Comparison of ENCODE assay signal across 15 cellular contexts in genomic region chr3:126440709-126440995, GRCh38. TPM values are rescaled to one million over a fixed set of nuclear protein-coding genes. Genes with fewer than 3 reads are reported as not detected.
DNase-seq lines count a peak whose midpoint lies in the region; ATAC-seq and TF ChIP-seq lines count a peak whose summit lies in the region.
"Had no signal": no experiment of that assay in that cellular context is flagged by ENCODE, and none has a peak within 500 bp of the region (broad histone marks: within the 10 kb centered on the region; RNA-seq: fewer than 3 reads in every experiment).

No MANE protein-coding gene starts in this region.

- H3K18ac ChIP-seq in H9 (ENCODE audit: insufficient read length, low read depth, low read length), result no peak overlapping the region

- peaks cover 21 to 34% of the 10 kb centered on the region in 2 experiments for H3K4me1 Mint-ChIP-seq in H9
- no peaks in the 10 kb centered on the region for H3K4me1 Mint-ChIP-seq in activated T-helper 17 cell treated with anti-CD3 and anti-CD28 coated beads, Interleukin-2, amount 50 U/mL, for 72 hours
- peaks cover 26% of the 10 kb centered on the region for H3K4me1 Mint-ChIP-seq in neural progenitor cell

- dilution Hi-C loops in mammary epithelial cell (cut with HindIII; ENCODE audit: low sequenced_read_pairs), result no loop called here

- H2BK120ac ChIP-seq in H9 (ENCODE audit: low read depth, low read length, poor library complexity, severe bottlenecking), result no peak overlapping the region

- H3T11ph ChIP-seq in H9 (ENCODE audit: low read length), result no peak overlapping the region

- H3K79me1 ChIP-seq in H9 (ENCODE audit: insufficient read depth, low read depth, low read length, poor library complexity, severe bottlenecking), result no peaks in the 10 kb centered on the region

- H3K9me3 ChIP-seq in H9 (ENCODE audit: control insufficient read depth, low read depth, low read length), result no peaks in the 10 kb centered on the region
- no peaks in the 10 kb centered on the region for H3K9me3 ChIP-seq in neural progenitor cell (ENCODE audit: low read depth)
- no peaks in the 10 kb centered on the region for H3K9me3 ChIP-seq in upper lobe of right lung
- no peaks in the 10 kb centered on the region for H3K9me3 ChIP-seq in mammary epithelial cell (replicated peaks; ENCODE audit: insufficient read depth, low read length)

- no peak for ATAC-seq in activated T-helper 17 cell treated with anti-CD3 and anti-CD28 coated beads, Interleukin-2, amount 50 U/mL, for 72 hours (replicated peaks)
- ATAC-seq in upper lobe of right lung, result no peak

- H3K36me3 ChIP-seq in neural progenitor cell (no peaks in the 10 kb centered on the region), upper lobe of right lung (peaks cover 56% of the 10 kb centered on the region), mammary epithelial cell (ENCODE audit: insufficient read depth, low read length) (no peaks in the 10 kb centered on the region)

- no peak overlapping the region for H2AFZ ChIP-seq in H9 (ENCODE audit: low read length)
- H2AFZ ChIP-seq in neural progenitor cell (replicated peaks), result no peak overlapping the region
- H2AFZ ChIP-seq in mammary epithelial cell (ENCODE audit: low read depth, low read length), result no peak overlapping the region

- no peak overlapping the region for H4K8ac ChIP-seq in H9 (replicated peaks; ENCODE audit: insufficient read length, low read depth, low read length)

- in situ Hi-C loops in mammary epithelial cell (cut with MboI; ENCODE audit: low sequenced_read_pairs in 2 of 2), result no loop called here

- H3K4ac ChIP-seq in H9 (ENCODE audit: low read depth, low read length), result no peak overlapping the region

- WGBS in H9 (ENCODE audit: extremely low coverage, insufficient read length, low lambda C conversion rate), result no CpG with 5 or more reads among the region's 9 CpGs
- 98% methylated on average over 6 of the region's 9 CpGs for WGBS in mammary epithelial cell (ENCODE audit: low coverage, missing lambda C conversion rate)

- H3K56ac ChIP-seq in H9 (ENCODE audit: insufficient read length, low read depth, low read length), result no peak overlapping the region

- no peak overlapping the region for H3K23ac ChIP-seq in H9 (ENCODE audit: insufficient read length, low read depth, low read length)

- H3K27me3 ChIP-seq in H9 (ENCODE audit: insufficient read depth, low read length) (no peaks in the 10 kb centered on the region), neural progenitor cell (no peaks in the 10 kb centered on the region), upper lobe of right lung (no peaks in the 10 kb centered on the region), mammary epithelial cell (ENCODE audit: insufficient read depth, low read length) (no peaks in the 10 kb centered on the region)

- H3K4me3 Mint-ChIP-seq in H9, result no peak overlapping the region
- H3K4me3 Mint-ChIP-seq in activated T-helper 17 cell treated with anti-CD3 and anti-CD28 coated beads, Interleukin-2, amount 50 U/mL, for 72 hours, result no peak overlapping the region
- H3K4me3 Mint-ChIP-seq in neural progenitor cell, result no peak overlapping the region

- no peaks in the 10 kb centered on the region for H3K79me2 ChIP-seq in H9 (ENCODE audit: insufficient read depth, low read length)
- no peaks in the 10 kb centered on the region for H3K79me2 ChIP-seq in neural progenitor cell (ENCODE audit: low read depth)
- no peaks in the 10 kb centered on the region for H3K79me2 ChIP-seq in mammary epithelial cell (ENCODE audit: insufficient read depth, low read length)

- H4K5ac ChIP-seq in H9 (ENCODE audit: insufficient read length, low read depth, low read length), result no peak overlapping the region

- H3K9me3 Mint-ChIP-seq in H9 (no peaks in the 10 kb centered on the region), neural progenitor cell (no peaks in the 10 kb centered on the region)
- no peaks in the 10 kb centered on the region for H3K9me3 Mint-ChIP-seq in activated T-helper 17 cell treated with anti-CD3 and anti-CD28 coated beads, Interleukin-2, amount 50 U/mL, for 72 hours

- no peak overlapping the region for H3K27ac ChIP-seq in H9 (ENCODE audit: insufficient read length, low read depth, low read length)
- H3K27ac ChIP-seq in neural progenitor cell, result peak overlapping the region; percentile 70
- no peak overlapping the region for H3K27ac ChIP-seq in upper lobe of right lung
- no peak overlapping the region for H3K27ac ChIP-seq in mammary epithelial cell (ENCODE audit: insufficient read depth, low read depth, low read length)

- H2BK5ac ChIP-seq in H9 (ENCODE audit: insufficient read length, low read length), result no peak overlapping the region

- no peak for DNase-seq in H9
- no peak for DNase-seq in neural progenitor cell (ENCODE audit: low spot score)
- peak; percentile 37 for DNase-seq in upper lobe of right lung
- DNase-seq in mammary epithelial cell, result no peak
- DNase-seq in islet precursor cell, result no peak
- no peak for DNase-seq in midbrain (lab: John Stamatoyannopoulos, UW)
- DNase-seq: GOT3, NCI-H1105 treated with DMSO at 0.1 percent for 48 hours, NCI-H1694 treated with DMSO at 0.1 percent for 48 hours, NCI-H2107, NCI-H226, NCI-H524 treated with DMSO at 0.1 percent for 48 hours, Right ventricle myocardium superior had no signal

- BruUV-seq in mammary epithelial cell (replicated peaks; lab: Mats Ljungman, UMichigan), result no TSS peak

- H4K20me1 ChIP-seq in H9 (ENCODE audit: control insufficient read depth, insufficient read depth, insufficient read length) (no peaks in the 10 kb centered on the region), neural progenitor cell (ENCODE audit: low read depth) (no peaks in the 10 kb centered on the region), mammary epithelial cell (ENCODE audit: insufficient read depth, low read length) (no peaks in the 10 kb centered on the region)

- H3K36me3 Mint-ChIP-seq in H9 (ENCODE audit: insufficient read depth in 1 of 3, low read depth in 3 of 3) (peaks cover 0 to 31% (median 20%) of the 10 kb centered on the region in 3 experiments; a peak in 5 of 7 replicates), neural progenitor cell (peaks cover 5% of the 10 kb centered on the region)
- peaks cover 59% of the 10 kb centered on the region for H3K36me3 Mint-ChIP-seq in activated T-helper 17 cell treated with anti-CD3 and anti-CD28 coated beads, Interleukin-2, amount 50 U/mL, for 72 hours (ENCODE audit: low read depth)

- no peaks in the 10 kb centered on the region for H3F3A ChIP-seq in neural progenitor cell (ENCODE audit: low read depth)

- H3K4me1 ChIP-seq in H9 (ENCODE audit: insufficient read depth, low read length) (no peaks in the 10 kb centered on the region), neural progenitor cell (peaks cover 18% of the 10 kb centered on the region), upper lobe of right lung (no peaks in the 10 kb centered on the region), mammary epithelial cell (ENCODE audit: insufficient read depth, low read length) (no peaks in the 10 kb centered on the region)

- CTCF ChIA-PET in mammary epithelial cell (lab: Charles Lee; ENCODE audit: low non-redundant PET), result no interaction called here

- H2BK12ac ChIP-seq in H9 (ENCODE audit: insufficient read length, low read depth, low read length), result no peak overlapping the region

- H3K14ac ChIP-seq in H9 (ENCODE audit: insufficient read depth, low read length), result no peak overlapping the region; the same call in 1 of the 2 replicates

- H3K9ac ChIP-seq in H9 (ENCODE audit: extremely low read depth, insufficient read length, low read length), result no peak overlapping the region
- H3K9ac ChIP-seq in neural progenitor cell, result no peak overlapping the region
- no peak overlapping the region for H3K9ac ChIP-seq in mammary epithelial cell (ENCODE audit: insufficient read depth, low read length)

- no peak overlapping the region for H3K4me2 ChIP-seq in H9 (ENCODE audit: insufficient read depth, insufficient read length, low read length)
- peak overlapping the region; percentile 31 for H3K4me2 ChIP-seq in neural progenitor cell
- H3K4me2 ChIP-seq in mammary epithelial cell (ENCODE audit: insufficient read depth, low read depth, low read length), result no peak overlapping the region

- H3K4me3 ChIP-seq in neural progenitor cell, result no peak overlapping the region
- H3K4me3 ChIP-seq in upper lobe of right lung, result no peak overlapping the region
- H3K4me3 ChIP-seq in mammary epithelial cell (replicated peaks in 1 of 3; ENCODE audit: insufficient read depth in 1 of 3, low read depth in 2 of 3, low read length in 3 of 3), result no peak overlapping the region

- no peak overlapping the region for H2BK15ac ChIP-seq in H9 (ENCODE audit: low read depth, low read length)

- H3K27ac Mint-ChIP-seq in H9 (peak overlapping the region in 2 of 3 experiments; percentile 15 to 58; a peak in 3 of 7 replicates), neural progenitor cell (no peak overlapping the region)
- H3K27ac Mint-ChIP-seq in activated T-helper 17 cell treated with anti-CD3 and anti-CD28 coated beads, Interleukin-2, amount 50 U/mL, for 72 hours, result peak overlapping the region; percentile 52

- H3K27me3 Mint-ChIP-seq in H9 (ENCODE audit: low read depth) (peaks cover 2% of the 10 kb centered on the region; the same call in 1 of the 2 replicates), neural progenitor cell (ENCODE audit: insufficient read depth, low read depth) (peaks cover 7% of the 10 kb centered on the region)
- no peaks in the 10 kb centered on the region for H3K27me3 Mint-ChIP-seq in activated T-helper 17 cell treated with anti-CD3 and anti-CD28 coated beads, Interleukin-2, amount 50 U/mL, for 72 hours

- H3K23me2 ChIP-seq in H9 (ENCODE audit: insufficient read length, low read depth, low read length, poor library complexity, severe bottlenecking), result no peaks in the 10 kb centered on the region

- TF ChIP-seq CTCF in H9 (conservative IDR thresholded peaks at IDR 0.05) (no peak), neural progenitor cell (IDR thresholded peaks at IDR 0.05) (no peak), upper lobe of right lung (IDR thresholded peaks at IDR 0.05) (no peak), mammary epithelial cell (conservative IDR thresholded peaks at IDR 0.05 in 1 of 2, IDR thresholded peaks at IDR 0.05 in 1 of 2; ENCODE audit: extremely low read depth in 1 of 2, insufficient read depth in 1 of 2, low read depth in 1 of 2, low read length in 2 of 2) (no peak)

- no peak overlapping the region for H2BK20ac ChIP-seq in H9 (ENCODE audit: low read depth, low read length, poor library complexity, severe bottlenecking)

- H4K91ac ChIP-seq in H9 (ENCODE audit: insufficient read length, low read depth, low read length), result no peak overlapping the region

- intact Hi-C loops in upper lobe of right lung (cut with DNase I) (no loop called here), mammary epithelial cell (cut with micrococcal nuclease) (no loop called here)

- no peak overlapping the region for H2AK5ac ChIP-seq in H9 (ENCODE audit: insufficient read length, low read length)

RNA-seq across cellular contexts. Expression of gene ZXDC, which starts 35.0 kb away (rescaled TPM):
- total RNA-seq in H9 (2021), result 26.9 and 28.3 TPM in 2 replicates
- 10 to 100 TPM; 26.5 to 27.0 TPM for total RNA-seq in activated T-helper 17 cell treated with anti-CD3 and anti-CD28 coated beads, Interleukin-2, amount 50 U/mL, for 72 hours
- 12.4 and 22.3 TPM in 2 replicates for total RNA-seq in neural progenitor cell (ENCODE audit: low replicate concordance)
- 40.3 TPM for total RNA-seq in upper lobe of right lung
- 10 to 100 TPM; 27.2 to 30.3 TPM for total RNA-seq in mammary epithelial cell
- polyA plus RNA-seq in mammary epithelial cell, result 8.7 TPM
- polyA minus RNA-seq in mammary epithelial cell, result 28.0 TPM

RNA-seq across cellular contexts. Expression of gene CFAP100, which starts 45.9 kb away (rescaled TPM):
- total RNA-seq in H9 (2021) (0.26 and 0.44 TPM in 2 replicates), neural progenitor cell (ENCODE audit: low replicate concordance) (0.12 TPM in 1 of 2 replicates, not detected in the other), upper lobe of right lung (not detected), mammary epithelial cell (not detected)
- total RNA-seq in activated T-helper 17 cell treated with anti-CD3 and anti-CD28 coated beads, Interleukin-2, amount 50 U/mL, for 72 hours, result not detected
- polyA plus RNA-seq in mammary epithelial cell, result not detected
- not detected for polyA minus RNA-seq in mammary epithelial cell
- total RNA-seq: LHCN-M2, Right ventricle myocardium superior had no signal
